ENCODE assay signal across 17 cellular contexts in the genomic region with DNA sequence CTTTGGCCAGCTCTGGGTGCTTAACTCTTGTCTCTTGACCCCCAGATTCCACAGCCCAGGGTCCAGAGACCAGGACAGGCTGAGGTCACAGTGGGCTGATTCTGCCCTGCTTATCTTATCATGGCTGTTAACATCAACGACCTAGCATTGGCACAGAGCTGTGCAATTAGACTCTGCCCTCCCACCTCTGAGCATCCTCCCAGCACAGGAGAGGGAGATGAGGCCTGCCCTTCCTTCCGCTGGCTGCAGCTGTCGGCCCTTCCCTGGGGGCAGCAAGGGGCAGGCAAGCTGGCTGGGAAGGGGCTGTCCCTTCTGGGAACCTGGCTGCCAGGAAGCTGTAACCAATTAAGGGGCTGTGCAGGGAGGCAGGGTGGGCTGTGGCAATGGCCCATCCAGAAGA. TPM values are rescaled to one million over a fixed set of nuclear protein-coding genes. Genes with fewer than 3 reads are reported as not detected.
DNase-seq lines count a peak whose midpoint lies in the region; ATAC-seq and TF ChIP-seq lines count a peak whose summit lies in the region.
"Had no signal": no experiment of that assay in that cellular context is flagged by ENCODE, and none has a peak within 500 bp of the region (broad histone marks: within the 10 kb centered on the region; RNA-seq: fewer than 3 reads in every experiment).

No MANE protein-coding gene starts in this region.

- ATAC-seq in SK-N-SH treated with all-trans-retinoic acid at 6 μM for 48 hours, result peak; percentile 40; the same call in 2 of the 3 replicates
- ATAC-seq in HG03095 (IDR thresholded peaks at IDR 0.05; ENCODE audit: unreplicated experiment), result no peak
- ATAC-seq in HG02852 (IDR thresholded peaks at IDR 0.05; ENCODE audit: unreplicated experiment), result no peak
- ATAC-seq: CD8-positive, alpha-beta T cell; GM23338 had no signal

- DNase-seq in NCI-H510A (lab: John Stamatoyannopoulos, UW) (peak; percentile 49), NOMO-1 treated with dmso at 0.1 percent for 144 hours (lab: John Stamatoyannopoulos, UW; ENCODE audit: unreplicated experiment) (no peak)
- DNase-seq: CD8-positive, alpha-beta T cell; KBM-7; NCI-H1436 treated with DMSO at 0.1 percent for 48 hours; NCI-H2081; NCI-H345; NCI-H774; SIG-M5 had no signal

- 0 out of 2 replicates have a peak, but pooled peaks cover 7% of the 10 kb centered on the region for H4K20me1 ChIP-seq in BLaER1

- H3K27ac ChIP-seq in BLaER1 (peak overlapping the region; percentile 67), liver (ENCODE audit: low read depth in 1 of 2, low read length in 2 of 2) (peak overlapping the region; percentile 85 to 90)
- H3K27ac ChIP-seq: HL-60 had no signal

- H3K27me3 ChIP-seq in BLaER1 (no peaks in the 10 kb centered on the region), liver (ENCODE audit: control insufficient read depth in 4 of 4, insufficient read depth in 4 of 4, low read length in 3 of 4) (no peaks in the 10 kb centered on the region)

- H3K9me3 ChIP-seq in BLaER1, result no peaks in the 10 kb centered on the region
- H3K9me3 ChIP-seq in liver (ENCODE audit: control insufficient read depth in 4 of 4, low read length in 3 of 4), result no peaks in the 10 kb centered on the region

- peak; percentile 13 to 17 for TF ChIP-seq RAD21 in liver (IDR thresholded peaks at IDR 0.05)

- 22% methylated on average over 3 of the region's 3 CpGs for WGBS in liver

- peak overlapping the region; percentile 38; the same call in 1 of the 2 replicates for H3K4me3 ChIP-seq in BLaER1
- H3K4me3 ChIP-seq in liver (ENCODE audit: low read depth in 1 of 3, low read length in 3 of 3), result peak overlapping the region in 2 of 3 donors; percentile 24 to 50
- H3K4me3 ChIP-seq: GM23338 had no signal

- peak overlapping the region; percentile 77 for H3K4me2 ChIP-seq in BLaER1
- H3K4me2 ChIP-seq: GM23338 had no signal

- H3K4me1 ChIP-seq in BLaER1, result peaks cover 61% of the 10 kb centered on the region
- H3K4me1 ChIP-seq in liver (ENCODE audit: control insufficient read depth in 4 of 4, insufficient read depth in 4 of 4, low read length in 3 of 4), result peaks cover 21 to 63% (median 48%) of the 10 kb centered on the region in 4 donors

- H3K36me3 ChIP-seq in BLaER1, result no peaks in the 10 kb centered on the region
- H3K36me3 ChIP-seq in liver (ENCODE audit: control insufficient read depth in 4 of 4, insufficient read depth in 3 of 4, low read depth in 1 of 4, low read length in 3 of 4), result peaks cover 3 to 12% (median 8%) of the 10 kb centered on the region in 4 donors

- H3K9ac ChIP-seq in BLaER1 (no peak overlapping the region), liver (ENCODE audit: low read depth in 1 of 2, low read length in 2 of 2) (no peak overlapping the region)

- TF ChIP-seq CTCF in liver (IDR thresholded peaks at IDR 0.05; ENCODE audit: low read depth, low read length, missing input control), result no peak

TF ChIP-seq in SK-N-SH treated with all-trans-retinoic acid at 6 μM for 48 hours, 23 proteins besides CTCF, POLR2A, EP300 and RAD21:
- TF ChIP-seq ZNF70 (CRISPR knock-in tag; IDR thresholded peaks at IDR 0.05), result peak; percentile 50; the same call in 1 of the 2 replicates
- TF ChIP-seq, protein P1, sequence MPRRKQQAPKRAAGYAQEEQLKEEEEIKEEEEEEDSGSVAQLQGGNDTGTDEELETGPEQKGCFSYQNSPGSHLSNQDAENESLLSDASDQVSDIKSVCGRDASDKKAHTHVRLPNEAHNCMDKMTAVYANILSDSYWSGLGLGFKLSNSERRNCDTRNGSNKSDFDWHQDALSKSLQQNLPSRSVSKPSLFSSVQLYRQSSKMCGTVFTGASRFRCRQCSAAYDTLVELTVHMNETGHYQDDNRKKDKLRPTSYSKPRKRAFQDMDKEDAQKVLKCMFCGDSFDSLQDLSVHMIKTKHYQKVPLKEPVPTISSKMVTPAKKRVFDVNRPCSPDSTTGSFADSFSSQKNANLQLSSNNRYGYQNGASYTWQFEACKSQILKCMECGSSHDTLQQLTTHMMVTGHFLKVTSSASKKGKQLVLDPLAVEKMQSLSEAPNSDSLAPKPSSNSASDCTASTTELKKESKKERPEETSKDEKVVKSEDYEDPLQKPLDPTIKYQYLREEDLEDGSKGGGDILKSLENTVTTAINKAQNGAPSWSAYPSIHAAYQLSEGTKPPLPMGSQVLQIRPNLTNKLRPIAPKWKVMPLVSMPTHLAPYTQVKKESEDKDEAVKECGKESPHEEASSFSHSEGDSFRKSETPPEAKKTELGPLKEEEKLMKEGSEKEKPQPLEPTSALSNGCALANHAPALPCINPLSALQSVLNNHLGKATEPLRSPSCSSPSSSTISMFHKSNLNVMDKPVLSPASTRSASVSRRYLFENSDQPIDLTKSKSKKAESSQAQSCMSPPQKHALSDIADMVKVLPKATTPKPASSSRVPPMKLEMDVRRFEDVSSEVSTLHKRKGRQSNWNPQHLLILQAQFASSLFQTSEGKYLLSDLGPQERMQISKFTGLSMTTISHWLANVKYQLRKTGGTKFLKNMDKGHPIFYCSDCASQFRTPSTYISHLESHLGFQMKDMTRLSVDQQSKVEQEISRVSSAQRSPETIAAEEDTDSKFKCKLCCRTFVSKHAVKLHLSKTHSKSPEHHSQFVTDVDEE (CRISPR knock-in tag; IDR thresholded peaks at IDR 0.05), result peak; percentile 60; the same call in 1 of the 2 replicates
- TF ChIP-seq, protein P2, sequence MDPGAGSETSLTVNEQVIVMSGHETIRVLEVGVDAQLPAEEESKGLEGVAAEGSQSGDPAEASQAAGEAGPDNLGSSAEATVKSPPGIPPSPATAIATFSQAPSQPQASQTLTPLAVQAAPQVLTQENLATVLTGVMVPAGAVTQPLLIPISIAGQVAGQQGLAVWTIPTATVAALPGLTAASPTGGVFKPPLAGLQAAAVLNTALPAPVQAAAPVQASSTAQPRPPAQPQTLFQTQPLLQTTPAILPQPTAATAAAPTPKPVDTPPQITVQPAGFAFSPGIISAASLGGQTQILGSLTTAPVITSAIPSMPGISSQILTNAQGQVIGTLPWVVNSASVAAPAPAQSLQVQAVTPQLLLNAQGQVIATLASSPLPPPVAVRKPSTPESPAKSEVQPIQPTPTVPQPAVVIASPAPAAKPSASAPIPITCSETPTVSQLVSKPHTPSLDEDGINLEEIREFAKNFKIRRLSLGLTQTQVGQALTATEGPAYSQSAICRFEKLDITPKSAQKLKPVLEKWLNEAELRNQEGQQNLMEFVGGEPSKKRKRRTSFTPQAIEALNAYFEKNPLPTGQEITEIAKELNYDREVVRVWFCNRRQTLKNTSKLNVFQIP (CRISPR knock-in tag; IDR thresholded peaks at IDR 0.05; ENCODE audit: borderline replicate concordance, low read depth), result no peak
- no peak for TF ChIP-seq ZC3H10 (CRISPR knock-in tag; IDR thresholded peaks at IDR 0.05)
- TF ChIP-seq TCF4 (CRISPR knock-in tag; IDR thresholded peaks at IDR 0.05; ENCODE audit: borderline replicate concordance), result peak; percentile 87; the same call in 1 of the 2 replicates
- TF ChIP-seq BACH2 (CRISPR knock-in tag; IDR thresholded peaks at IDR 0.05; ENCODE audit: borderline replicate concordance), result no peak
- no peak for TF ChIP-seq ZFP3 (CRISPR knock-in tag; IDR thresholded peaks at IDR 0.05)

TF ChIP-seq in liver, 16 proteins besides CTCF, POLR2A, EP300 and RAD21 (continues in another document):
- peak; percentile 94 for TF ChIP-seq SP1 (IDR thresholded peaks at IDR 0.05)
- peak; percentile 78 for TF ChIP-seq YY1 (IDR thresholded peaks at IDR 0.05)
- peak; percentile 90 for TF ChIP-seq HNF4G (IDR thresholded peaks at IDR 0.05)
- peak in 1 of 2 donors; percentile 91 for TF ChIP-seq JUND (IDR thresholded peaks at IDR 0.05)
- TF ChIP-seq, protein P3, sequence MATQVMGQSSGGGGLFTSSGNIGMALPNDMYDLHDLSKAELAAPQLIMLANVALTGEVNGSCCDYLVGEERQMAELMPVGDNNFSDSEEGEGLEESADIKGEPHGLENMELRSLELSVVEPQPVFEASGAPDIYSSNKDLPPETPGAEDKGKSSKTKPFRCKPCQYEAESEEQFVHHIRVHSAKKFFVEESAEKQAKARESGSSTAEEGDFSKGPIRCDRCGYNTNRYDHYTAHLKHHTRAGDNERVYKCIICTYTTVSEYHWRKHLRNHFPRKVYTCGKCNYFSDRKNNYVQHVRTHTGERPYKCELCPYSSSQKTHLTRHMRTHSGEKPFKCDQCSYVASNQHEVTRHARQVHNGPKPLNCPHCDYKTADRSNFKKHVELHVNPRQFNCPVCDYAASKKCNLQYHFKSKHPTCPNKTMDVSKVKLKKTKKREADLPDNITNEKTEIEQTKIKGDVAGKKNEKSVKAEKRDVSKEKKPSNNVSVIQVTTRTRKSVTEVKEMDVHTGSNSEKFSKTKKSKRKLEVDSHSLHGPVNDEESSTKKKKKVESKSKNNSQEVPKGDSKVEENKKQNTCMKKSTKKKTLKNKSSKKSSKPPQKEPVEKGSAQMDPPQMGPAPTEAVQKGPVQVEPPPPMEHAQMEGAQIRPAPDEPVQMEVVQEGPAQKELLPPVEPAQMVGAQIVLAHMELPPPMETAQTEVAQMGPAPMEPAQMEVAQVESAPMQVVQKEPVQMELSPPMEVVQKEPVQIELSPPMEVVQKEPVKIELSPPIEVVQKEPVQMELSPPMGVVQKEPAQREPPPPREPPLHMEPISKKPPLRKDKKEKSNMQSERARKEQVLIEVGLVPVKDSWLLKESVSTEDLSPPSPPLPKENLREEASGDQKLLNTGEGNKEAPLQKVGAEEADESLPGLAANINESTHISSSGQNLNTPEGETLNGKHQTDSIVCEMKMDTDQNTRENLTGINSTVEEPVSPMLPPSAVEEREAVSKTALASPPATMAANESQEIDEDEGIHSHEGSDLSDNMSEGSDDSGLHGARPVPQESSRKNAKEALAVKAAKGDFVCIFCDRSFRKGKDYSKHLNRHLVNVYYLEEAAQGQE (IDR thresholded peaks at IDR 0.05), result peak; percentile 83
- TF ChIP-seq, protein P4, sequence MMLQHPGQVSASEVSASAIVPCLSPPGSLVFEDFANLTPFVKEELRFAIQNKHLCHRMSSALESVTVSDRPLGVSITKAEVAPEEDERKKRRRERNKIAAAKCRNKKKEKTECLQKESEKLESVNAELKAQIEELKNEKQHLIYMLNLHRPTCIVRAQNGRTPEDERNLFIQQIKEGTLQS (IDR thresholded peaks at IDR 0.05), result no peak
- TF ChIP-seq NR2F2 (IDR thresholded peaks at IDR 0.05), result peak; percentile 74
- peak; percentile 64 for TF ChIP-seq FOXA2 (IDR thresholded peaks at IDR 0.05)
- peak; percentile 98 to 99 for TF ChIP-seq HNF4A (conservative IDR thresholded peaks at IDR 0.05)
- TF ChIP-seq GABPA (IDR thresholded peaks at IDR 0.05 in 1 of 2, conservative IDR thresholded peaks at IDR 0.05 in 1 of 2), result no peak
- TF ChIP-seq TAF1 (conservative IDR thresholded peaks at IDR 0.05), result no peak
- peak; percentile 96 to 99 for TF ChIP-seq RXRA (IDR thresholded peaks at IDR 0.05)
- peak in 1 of 2 donors; percentile 62 for TF ChIP-seq EGR1 (IDR thresholded peaks at IDR 0.05; ENCODE audit: low read depth in 2 of 2)

RNA-seq across cellular contexts. Expression of a gene that starts 22.5 kb away (rescaled TPM):
- total RNA-seq in liver, result under 1 TPM in 1 of 2 donors, not detected in 1; 0.08 TPM
- under 1 TPM in 1 of 2 donors, not detected in 1; 0.03 TPM for polyA plus RNA-seq in liver
- total RNA-seq: CD8-positive, alpha-beta T cell; RPMI7951 had no signal

RNA-seq across cellular contexts. Expression of a gene that starts 49.8 kb away (rescaled TPM):
- 100 to 1,000 TPM in 1 of 2 donors, 1 to 10 TPM in 1; 2.1 to 114 TPM for total RNA-seq in liver
- polyA plus RNA-seq in liver, result 10 to 100 TPM; 15.2 to 46.4 TPM
- total RNA-seq: CD8-positive, alpha-beta T cell had no signal
